Comparison of ENCODE assay signal across 24 cellular contexts in the genomic region with DNA sequence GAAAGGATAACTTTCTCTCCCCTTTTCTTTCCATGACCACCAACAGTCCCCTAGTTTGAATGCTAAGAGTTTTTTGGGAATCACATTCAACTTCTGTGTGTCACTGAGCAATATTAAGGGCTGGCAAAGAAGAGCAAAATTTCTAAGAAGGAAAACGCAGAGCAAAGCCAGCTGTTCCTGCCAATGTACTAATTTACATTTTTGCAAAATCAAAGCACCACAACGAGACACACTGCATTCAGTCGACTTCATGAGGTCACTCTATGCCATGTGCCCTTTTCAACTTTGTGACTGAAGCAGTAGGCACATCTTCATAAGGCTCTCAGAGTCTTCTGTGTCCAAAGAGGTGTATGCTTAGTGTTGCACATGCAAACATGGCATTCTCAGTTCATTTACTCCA.
"Had no signal": no experiment of that assay in that cellular context is flagged by ENCODE, and none has a peak within 500 bp of the region (broad histone marks: within the 10 kb centered on the region; RNA-seq: fewer than 3 reads in every experiment).

No MANE protein-coding gene starts in this region.

- H3K9me3 ChIP-seq: mucosa of descending colon, pancreas, prostate gland, stomach, suprapubic skin had no signal

- H3K27me3 ChIP-seq: heart left ventricle, pancreas, stomach, suprapubic skin, tibial nerve had no signal

- H3K36me3 ChIP-seq: heart left ventricle, pancreas, prostate gland, stomach, suprapubic skin, tibial nerve had no signal

- H3K4me3 ChIP-seq: heart left ventricle, mucosa of descending colon, pancreas, prostate gland, stomach, suprapubic skin, tibial nerve had no signal

- H3K4me1 ChIP-seq: pancreas, prostate gland, suprapubic skin had no signal

- ATAC-seq: esophagus mucosa; stimulated activated naive B cell treated with anti-CD40 and anti-IgM and Interleukin-4, amounts not matched to agents 10 μg/mL and 1 μg/mL and 100 μg/mL, for 72 hours; T-helper 17 cell had no signal

- H3K27ac ChIP-seq: heart left ventricle, pancreas, prostate gland, tibial nerve had no signal

- DNase-seq: activated CD4-positive, alpha-beta memory T cell treated with anti-CD3 and anti-CD28 coated beads for 36 hours; activated CD4-positive, alpha-beta T cell treated with anti-CD3 and anti-CD28 coated beads, Interleukin-2, amount 10 ng/mL, durations not matched to agents 24 days and 14 days; activated CD4-positive, CD25-positive, alpha-beta regulatory T cell treated with anti-CD3 and anti-CD28 coated beads, Interleukin-2, amount 50 U/mL, for 72 hours; activated CD8-positive, alpha-beta memory T cell treated with anti-CD3 and anti-CD28 coated beads, Interleukin-2, amount 50 U/mL, for 4 hours; activated gamma-delta T cell; activated naive CD4-positive, alpha-beta T cell treated with anti-CD3 and anti-CD28 coated beads, Interleukin-2, amount 10 ng/mL, durations not matched to agents 7 days and 5 days; activated naive CD8-positive, alpha-beta T cell treated with anti-CD3 and anti-CD28 coated beads, Interleukin-2, amount 10 ng/mL, durations not matched to agents 7 days and 5 days; activated T-cell treated with anti-CD3 and anti-CD28 coated beads, Interleukin-2, amount 50 U/mL, for 1 hour; amniotic stem cell; cortex of kidney; heart left ventricle; mucosa of descending colon; naive B cell; pancreas; retina; stimulated activated CD4-positive, alpha-beta T cell treated with anti-CD3 and anti-CD28 coated beads, Interleukin-15, amount 100 ng/mL, for 24 hours; stimulated activated CD4-positive, alpha-beta T cell treated with anti-CD3 and anti-CD28 coated beads, Interleukin-2, amount 100 ng/mL, for 24 hours; stimulated activated naive B cell treated with anti-CD40 and anti-IgM and Interleukin-4, amounts not matched to agents 10 μg/mL and 1 μg/mL and 100 μg/mL, for 72 hours; stomach; T-helper 17 cell had no signal
